1 cellular context compared by ENCODE assay signal in genomic region chr20:1345030-1345755, GRCh38.
TF ChIP-seq lines count a peak whose summit lies in the region.

No MANE protein-coding gene starts in this region.

TF ChIP-seq in IMR-90, 13 proteins besides CTCF, POLR2A, EP300 and RAD21:
- no peak for TF ChIP-seq MAZ (IDR thresholded peaks at IDR 0.05; ENCODE audit: borderline replicate concordance, low read depth, low read length)
- no peak for TF ChIP-seq BHLHE40 (IDR thresholded peaks at IDR 0.05; ENCODE audit: low read depth, low read length)
- no peak for TF ChIP-seq CEBPB (IDR thresholded peaks at IDR 0.05; ENCODE audit: low read depth, low read length)
- TF ChIP-seq MAFK (IDR thresholded peaks at IDR 0.05; ENCODE audit: low read depth, low read length): no peak
- no peak for TF ChIP-seq USF2 (IDR thresholded peaks at IDR 0.05; ENCODE audit: low read depth, low read length)
- TF ChIP-seq SMC3 (IDR thresholded peaks at IDR 0.05; ENCODE audit: low read depth, low read length): no peak
- no peak for TF ChIP-seq MXI1 (IDR thresholded peaks at IDR 0.05; ENCODE audit: borderline replicate concordance, low read depth, low read length)
- TF ChIP-seq ELK1 (IDR thresholded peaks at IDR 0.05; ENCODE audit: borderline replicate concordance, low read depth, low read length): no peak
- TF ChIP-seq RFX5 (IDR thresholded peaks at IDR 0.05; ENCODE audit: low read depth, low read length): no peak
- TF ChIP-seq RCOR1 (IDR thresholded peaks at IDR 0.05; ENCODE audit: insufficient replicate concordance, low read length): no peak
- TF ChIP-seq NFE2L2 (IDR thresholded peaks at IDR 0.05; ENCODE audit: low read depth, low read length): no peak
- TF ChIP-seq CHD1 (IDR thresholded peaks at IDR 0.05; ENCODE audit: low read depth, low read length): no peak
- no peak for TF ChIP-seq FOS (IDR thresholded peaks at IDR 0.05; ENCODE audit: low read depth, low read length)
